18 cellular contexts compared by ENCODE assay signal in genomic region chr19:1505991-1506881, GRCh38. TPM values are rescaled to one million over a fixed set of nuclear protein-coding genes. Genes with fewer than 3 reads are reported as not detected.
"Had no signal": no experiment of that assay in that cellular context is flagged by ENCODE, and none has a peak within 500 bp of the region (broad histone marks: within the 10 kb centered on the region; RNA-seq: fewer than 3 reads in every experiment).

No MANE protein-coding gene starts in this region.

- H3K36me3 Mint-ChIP-seq: memory B cell had no signal

- H3K9me3 Mint-ChIP-seq: activated B cell treated with CpG ODN at 0.5 μM for 24 hours; activated T-helper 2 cell treated with anti-CD3 and anti-CD28 coated beads, Interferon-gamma antibody, Interleukin-2, Interleukin-4, amounts not matched to agents 10 μg/mL and 5 μg/mL and 100 μg/mL, durations not matched to agents 14 hours and 24 hours and 36 hours; T-helper 1 cell treated with Interleukin-12 subunit alpha and Interleukin-12 subunit beta and Interleukin-4 antibody, amounts not matched to agents 30 μg/mL and 1 μg/mL, for 36 hours had no signal

- H3K27ac ChIP-seq: brain microvascular endothelial cell, foreskin keratinocyte, SK-N-MC, skin epidermis had no signal

- DNase-seq: activated B cell treated with CpG ODN at 0.5 μM for 24 hours; activated CD4-positive, alpha-beta T cell treated with anti-CD3 and anti-CD28 coated beads, Interleukin-2, amount 10 ng/mL, durations not matched to agents 24 days and 14 days; activated naive CD4-positive, alpha-beta T cell treated with anti-CD3 and anti-CD28 coated beads, Interleukin-2, amount 10 ng/mL, durations not matched to agents 7 days and 5 days; amniotic stem cell; brain microvascular endothelial cell; cerebellar nuclear complex; foreskin keratinocyte; heart left ventricle; islet precursor cell; left ventricle myocardium inferior; substantia nigra; trophoblast cell had no signal

- H3K27ac Mint-ChIP-seq: activated B cell treated with CpG ODN at 0.5 μM for 24 hours; activated CD4-positive, alpha-beta T cell treated with anti-CD3 and anti-CD28 coated beads, Interleukin-2, amount 10 ng/mL, durations not matched to agents 24 days and 14 days; activated naive CD4-positive, alpha-beta T cell treated with anti-CD3 and anti-CD28 coated beads, Interleukin-2, amount 10 ng/mL, durations not matched to agents 7 days and 5 days; activated T-helper 2 cell treated with anti-CD3 and anti-CD28 coated beads, Interferon-gamma antibody, Interleukin-2, Interleukin-4, amounts not matched to agents 10 μg/mL and 5 μg/mL and 100 μg/mL, durations not matched to agents 14 hours and 24 hours and 36 hours; memory B cell; T-helper 1 cell treated with Interleukin-12 subunit alpha and Interleukin-12 subunit beta and Interleukin-4 antibody, amounts not matched to agents 30 μg/mL and 1 μg/mL, for 36 hours had no signal

- ATAC-seq: foreskin keratinocyte, heart left ventricle had no signal

- H3K4me3 ChIP-seq: SK-N-MC, skin epidermis had no signal

- H3K4me3 Mint-ChIP-seq: activated B cell treated with CpG ODN at 0.5 μM for 24 hours; activated CD4-positive, alpha-beta T cell treated with anti-CD3 and anti-CD28 coated beads, Interleukin-2, amount 10 ng/mL, durations not matched to agents 24 days and 14 days; activated naive CD4-positive, alpha-beta T cell treated with anti-CD3 and anti-CD28 coated beads, Interleukin-2, amount 10 ng/mL, durations not matched to agents 7 days and 5 days; memory B cell; T-helper 1 cell treated with Interleukin-12 subunit alpha and Interleukin-12 subunit beta and Interleukin-4 antibody, amounts not matched to agents 30 μg/mL and 1 μg/mL, for 36 hours had no signal

- H3K4me1 ChIP-seq: foreskin keratinocyte had no signal

- H3K9me3 ChIP-seq: left ventricle myocardium inferior had no signal

- H3K36me3 ChIP-seq: brain microvascular endothelial cell had no signal

RNA-seq across cellular contexts. Expression of gene ADAMTSL5, which starts 6.6 kb away (rescaled TPM):
- total RNA-seq: activated B cell treated with CpG ODN at 0.5 μM for 24 hours, dermis microvascular lymphatic vessel endothelial cell had no signal

RNA-seq across cellular contexts. Expression of gene PLK5, which starts 17.6 kb away (rescaled TPM):
- total RNA-seq: activated B cell treated with CpG ODN at 0.5 μM for 24 hours; activated CD4-positive, alpha-beta T cell treated with anti-CD3 and anti-CD28 coated beads, Interleukin-2, amount 10 ng/mL, durations not matched to agents 24 days and 14 days; activated T-helper 2 cell treated with anti-CD3 and anti-CD28 coated beads, Interferon-gamma antibody, Interleukin-2, Interleukin-4, amounts not matched to agents 10 μg/mL and 5 μg/mL and 100 μg/mL, durations not matched to agents 14 hours and 24 hours and 36 hours; dermis microvascular lymphatic vessel endothelial cell; foreskin keratinocyte; left ventricle myocardium inferior had no signal
- polyA plus RNA-seq: foreskin keratinocyte had no signal
